27 cellular contexts compared by ENCODE assay signal in the genomic region with DNA sequence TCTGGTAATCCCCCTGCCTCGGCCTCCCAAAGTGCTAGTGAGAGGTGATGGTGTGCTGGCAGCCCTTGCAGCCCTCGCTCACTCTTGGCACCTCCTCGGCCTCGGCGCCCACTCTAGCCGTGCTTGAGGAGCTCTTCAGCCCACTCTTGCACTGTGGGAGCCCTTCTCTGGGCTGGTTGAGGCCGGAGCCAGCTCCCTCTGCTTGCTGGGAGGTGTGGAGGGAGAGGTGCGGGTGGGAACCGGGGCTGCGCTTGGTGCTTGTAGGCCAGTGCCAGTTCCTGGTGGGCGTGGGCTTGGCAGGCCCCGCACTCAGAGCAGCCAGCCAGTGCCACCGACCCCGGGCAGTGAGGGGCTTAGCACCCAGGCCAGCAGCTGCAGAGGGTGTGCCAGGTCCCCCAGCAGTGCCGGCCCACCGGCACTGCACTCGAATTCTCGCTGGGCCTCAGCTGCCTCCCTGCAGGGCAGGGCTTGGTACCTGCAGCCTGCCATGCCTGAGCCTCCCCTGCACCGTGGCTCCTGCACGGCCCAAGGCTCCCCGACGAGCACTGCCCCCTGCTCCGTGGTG.
"Had no signal": no experiment of that assay in that cellular context is flagged by ENCODE, and none has a peak within 500 bp of the region (broad histone marks: within the 10 kb centered on the region; RNA-seq: fewer than 3 reads in every experiment).

No MANE protein-coding gene starts in this region.

- H3K36me3 ChIP-seq: left lung, neutrophil, sigmoid colon, thyroid gland, transverse colon, upper lobe of left lung, vagina had no signal

- H3K27me3 ChIP-seq: left lung, neutrophil, sigmoid colon, testis, thyroid gland, transverse colon, upper lobe of left lung, vagina had no signal

- H3K4me3 ChIP-seq: left lung, lung, psoas muscle, sigmoid colon, testis, thyroid gland, transverse colon, upper lobe of left lung, vagina had no signal

- H3K36me3 Mint-ChIP-seq: stimulated activated memory B cell treated with anti-CD40 and anti-IgM and Interleukin-4, amounts not matched to agents 10 μg/mL and 1 μg/mL and 100 μg/mL, for 72 hours had no signal

- H3K4me1 ChIP-seq: left lung, parathyroid adenoma, psoas muscle, sigmoid colon, testis, thyroid gland, transverse colon, upper lobe of left lung, vagina had no signal

- H3K4me3 Mint-ChIP-seq: naive thymus-derived CD8-positive, alpha-beta T cell; nephron; neural crest cell; stimulated activated memory B cell treated with anti-CD40 and anti-IgM and Interleukin-4, amounts not matched to agents 10 μg/mL and 1 μg/mL and 100 μg/mL, for 72 hours; stimulated activated naive CD8-positive, alpha-beta T cell treated with anti-CD3 and anti-CD28 coated beads, Interleukin-15, amount 100 ng/mL, for 72 hours had no signal

- H3K27ac Mint-ChIP-seq: naive thymus-derived CD8-positive, alpha-beta T cell; nephron; stimulated activated memory B cell treated with anti-CD40 and anti-IgM and Interleukin-4, amounts not matched to agents 10 μg/mL and 1 μg/mL and 100 μg/mL, for 72 hours; stimulated activated naive CD8-positive, alpha-beta T cell treated with anti-CD3 and anti-CD28 coated beads, Interleukin-15, amount 100 ng/mL, for 72 hours had no signal

- H3K27me3 Mint-ChIP-seq: stimulated activated naive CD8-positive, alpha-beta T cell treated with anti-CD3 and anti-CD28 coated beads, Interleukin-15, amount 100 ng/mL, for 72 hours had no signal

- ATAC-seq: left colon; left lung; naive thymus-derived CD8-positive, alpha-beta T cell; psoas muscle; stimulated activated memory B cell treated with anti-CD40 and anti-IgM and Interleukin-4, amounts not matched to agents 10 μg/mL and 1 μg/mL and 100 μg/mL, for 72 hours; stimulated activated naive CD8-positive, alpha-beta T cell treated with anti-CD3 and anti-CD28 coated beads, Interleukin-15, amount 100 ng/mL, for 72 hours had no signal

- H3K9ac ChIP-seq: parathyroid adenoma had no signal

- H3K27ac ChIP-seq: left lung, neutrophil, parathyroid adenoma, psoas muscle, sigmoid colon, testis, thyroid gland, transverse colon, upper lobe of left lung, vagina had no signal

- DNase-seq: head of caudate nucleus; hippocampal formation; left colon; naive thymus-derived CD8-positive, alpha-beta T cell; occipital lobe; psoas muscle; sigmoid colon; small intestine; stimulated activated CD4-positive, alpha-beta T cell treated with anti-CD3 and anti-CD28 coated beads, Interleukin-1b, Interleukin-23, amount 100 ng/mL, for 48 hours; stimulated activated CD4-positive, alpha-beta T cell treated with anti-CD3 and anti-CD28 coated beads, Interleukin-2, amount 100 ng/mL, for 48 hours; stimulated activated CD4-positive, alpha-beta T cell treated with anti-CD3 and anti-CD28 coated beads, Interleukin-4, amount 100 ng/mL, for 4 hours; stimulated activated CD8-positive, alpha-beta memory T cell treated with anti-CD3 and anti-CD28 coated beads, Interleukin-4, amount 100 ng/mL, for 48 hours; stimulated activated naive CD4-positive, alpha-beta T cell treated with Interleukin-2 at 50 U/mL for 16 hours; stimulated activated naive CD8-positive, alpha-beta T cell treated with anti-CD3 and anti-CD28 coated beads, Interleukin-15, amount 100 ng/mL, for 72 hours; substantia nigra; testis; thyroid gland; transverse colon had no signal

- H3K9me3 ChIP-seq: neutrophil, psoas muscle, sigmoid colon, testis, thyroid gland, transverse colon, vagina had no signal

- H2AFZ ChIP-seq: parathyroid adenoma had no signal

- H3K4me1 Mint-ChIP-seq: naive thymus-derived CD8-positive, alpha-beta T cell; nephron; neural crest cell; stimulated activated memory B cell treated with anti-CD40 and anti-IgM and Interleukin-4, amounts not matched to agents 10 μg/mL and 1 μg/mL and 100 μg/mL, for 72 hours; stimulated activated naive CD8-positive, alpha-beta T cell treated with anti-CD3 and anti-CD28 coated beads, Interleukin-15, amount 100 ng/mL, for 72 hours had no signal
